In genomic region chr4:22850055-22850454, GRCh38 we compare ENCODE assay signal across 24 cellular contexts.
DNase-seq lines count a peak whose midpoint lies in the region; ATAC-seq and TF ChIP-seq lines count a peak whose summit lies in the region.
"Had no signal": no experiment of that assay in that cellular context is flagged by ENCODE, and none has a peak within 500 bp of the region (broad histone marks: within the 10 kb centered on the region; RNA-seq: fewer than 3 reads in every experiment).

No MANE protein-coding gene starts in this region.

- no peaks in the 10 kb centered on the region for H3K9me3 Mint-ChIP-seq in glutamatergic neuron (ENCODE audit: unreplicated experiment)
- H3K9me3 Mint-ChIP-seq: activated naive CD4-positive, alpha-beta T cell treated with anti-CD3 and anti-CD28 coated beads, Interleukin-2, amount 50 U/mL, for 24 hours; activated T-helper 2 cell treated with anti-CD3 and anti-CD28 coated beads, Interferon-gamma antibody, Interleukin-2, Interleukin-4, amounts not matched to agents 10 μg/mL and 5 μg/mL and 100 μg/mL, durations not matched to agents 14 hours and 24 hours and 36 hours; CD4-positive, alpha-beta T cell had no signal

- H3K4me1 Mint-ChIP-seq in glutamatergic neuron (ENCODE audit: low read depth, unreplicated experiment), result no peaks in the 10 kb centered on the region
- H3K4me1 Mint-ChIP-seq: activated naive CD4-positive, alpha-beta T cell treated with anti-CD3 and anti-CD28 coated beads, Interleukin-2, amount 50 U/mL, for 24 hours had no signal

- H3K36me3 ChIP-seq in MM.1S (replicated peaks; ENCODE audit: insufficient read depth, low read length) (no peaks in the 10 kb centered on the region), Peyer's patch (no peaks in the 10 kb centered on the region)
- H3K36me3 ChIP-seq: stomach, tibial nerve had no signal

- H3K27ac ChIP-seq in MM.1S (ENCODE audit: low read length), result peak overlapping the region; percentile 41; the same call in 1 of the 2 replicates
- peak overlapping the region in 1 of 4 donors; percentile 13 for H3K27ac ChIP-seq in Peyer's patch
- H3K27ac ChIP-seq: epithelial cell of prostate, parathyroid adenoma, RWPE1, tibial nerve had no signal

- H3K36me3 Mint-ChIP-seq in glutamatergic neuron (ENCODE audit: unreplicated experiment), result no peaks in the 10 kb centered on the region
- H3K36me3 Mint-ChIP-seq: activated naive CD4-positive, alpha-beta T cell treated with anti-CD3 and anti-CD28 coated beads, Interleukin-2, amount 50 U/mL, for 24 hours had no signal

- no peaks in the 10 kb centered on the region for H3K79me2 ChIP-seq in MM.1S (ENCODE audit: low read length)
- H3K79me2 ChIP-seq: parathyroid adenoma had no signal

- H3K27me3 Mint-ChIP-seq in glutamatergic neuron (ENCODE audit: unreplicated experiment), result no peaks in the 10 kb centered on the region
- H3K27me3 Mint-ChIP-seq: CD4-positive, alpha-beta T cell had no signal

- H3K4me2 ChIP-seq in MM.1S (ENCODE audit: low read depth, low read length), result peak overlapping the region; percentile 75

- H3K9ac ChIP-seq in MM.1S (ENCODE audit: low read length), result no peak overlapping the region
- H3K9ac ChIP-seq: parathyroid adenoma had no signal

- H3F3A ChIP-seq in MM.1S (ENCODE audit: insufficient read depth, low read length), result peaks cover 11% of the 10 kb centered on the region; the same call in 1 of the 2 replicates

- no peaks in the 10 kb centered on the region for H3K9me2 ChIP-seq in MM.1S (replicated peaks; ENCODE audit: insufficient read depth, low read length)

- no peak for TF ChIP-seq POLR2A in Peyer's patch (IDR thresholded peaks at IDR 0.05)

- intact Hi-C loops in left colon (cut with DNase I, micrococcal nuclease), result no loop called here

- no peak overlapping the region for H3K4me3 Mint-ChIP-seq in glutamatergic neuron (ENCODE audit: unreplicated experiment)
- H3K4me3 Mint-ChIP-seq: activated naive CD4-positive, alpha-beta T cell treated with anti-CD3 and anti-CD28 coated beads, Interleukin-2, amount 50 U/mL, for 24 hours; CD4-positive, alpha-beta T cell had no signal

- H2AFZ ChIP-seq in MM.1S (ENCODE audit: low read length), result no peak overlapping the region

- H4K20me1 ChIP-seq in MM.1S (ENCODE audit: insufficient read depth, low read length), result no peaks in the 10 kb centered on the region

- H3K4me1 ChIP-seq in MM.1S (ENCODE audit: low read length), result peaks cover 36% of the 10 kb centered on the region
- H3K4me1 ChIP-seq in Peyer's patch, result peaks cover 0 to 14% (median 0%) of the 10 kb centered on the region in 4 donors
- H3K4me1 ChIP-seq: stomach, tibial nerve had no signal

- no peak overlapping the region for H3K27ac Mint-ChIP-seq in glutamatergic neuron (ENCODE audit: unreplicated experiment)
- H3K27ac Mint-ChIP-seq: activated naive CD4-positive, alpha-beta T cell treated with anti-CD3 and anti-CD28 coated beads, Interleukin-2, amount 50 U/mL, for 24 hours; activated T-helper 2 cell treated with anti-CD3 and anti-CD28 coated beads, Interferon-gamma antibody, Interleukin-2, Interleukin-4, amounts not matched to agents 10 μg/mL and 5 μg/mL and 100 μg/mL, durations not matched to agents 14 hours and 24 hours and 36 hours; CD4-positive, alpha-beta T cell had no signal

- H3K27me3 ChIP-seq in MM.1S (replicated peaks; ENCODE audit: insufficient read depth, low read length) (no peaks in the 10 kb centered on the region; the same call in 1 of the 2 replicates), Peyer's patch (no peaks in the 10 kb centered on the region)
- H3K27me3 ChIP-seq: stomach, tibial nerve had no signal

- no peaks in the 10 kb centered on the region for H3K9me3 ChIP-seq in MM.1S (replicated peaks; ENCODE audit: insufficient read depth, low read length)
- no peaks in the 10 kb centered on the region for H3K9me3 ChIP-seq in Peyer's patch
- H3K9me3 ChIP-seq: stomach had no signal

- ATAC-seq in left colon, result peak; percentile 26

- TF ChIP-seq CTCF in MM.1S (IDR thresholded peaks at IDR 0.05; ENCODE audit: low read length), result no peak
- TF ChIP-seq CTCF in Peyer's patch (IDR thresholded peaks at IDR 0.05), result no peak
- no peak for TF ChIP-seq CTCF in glutamatergic neuron (IDR thresholded peaks at IDR 0.05; ENCODE audit: partially characterized antibody, unreplicated experiment)

- peak overlapping the region; percentile 31 for H3K4me3 ChIP-seq in MM.1S (ENCODE audit: low read length)
- H3K4me3 ChIP-seq in Peyer's patch, result no peak overlapping the region
- H3K4me3 ChIP-seq: stomach, tibial nerve had no signal

- DNase-seq in NCI-H1694 treated with DMSO at 0.1 percent for 48 hours (lab: John Stamatoyannopoulos, UW), result peak; percentile 65
- DNase-seq in NCI-H1694 (lab: John Stamatoyannopoulos, UW), result no peak
- no peak for DNase-seq in MM.1S
- DNase-seq in NCI-H524 treated with DMSO at 0.1 percent for 48 hours (lab: John Stamatoyannopoulos, UW), result peak; percentile 51
- DNase-seq in left colon, result no peak
- DNase-seq in RPMI8226, result no peak
- no peak for DNase-seq in Peyer's patch
- DNase-seq in glutamatergic neuron, result no peak
- DNase-seq: activated CD4-positive, alpha-beta T cell treated with anti-CD3 and anti-CD28 coated beads, Interleukin-2, amount 50 U/mL, for 4 hours; activated CD4-positive, CD25-positive, alpha-beta regulatory T cell; CD4-positive, alpha-beta T cell; H7; KG1; NCI-H2171; NCI-H510A treated with DMSO at 0.1 percent for 48 hours; stimulated activated CD4-positive, alpha-beta T cell treated with anti-CD3 and anti-CD28 coated beads, Interleukin-2, amount 100 ng/mL, for 24 hours; stomach; T-helper 1 cell had no signal

Comparison
In these comparisons a context has a peak if more than half of its experiments do, and no peak if none do; other contexts are left out.
1. DNase-seq: peak in NCI-H1694 treated with DMSO at 0.1 percent for 48 hours (single experiment) and NCI-H524 treated with DMSO at 0.1 percent for 48 hours (single experiment); none in NCI-H1694 (single experiment), MM.1S (single experiment), left colon (0 of 2), RPMI8226 (single experiment), Peyer's patch (0 of 3) and glutamatergic neuron (single experiment).